In the genomic region with DNA sequence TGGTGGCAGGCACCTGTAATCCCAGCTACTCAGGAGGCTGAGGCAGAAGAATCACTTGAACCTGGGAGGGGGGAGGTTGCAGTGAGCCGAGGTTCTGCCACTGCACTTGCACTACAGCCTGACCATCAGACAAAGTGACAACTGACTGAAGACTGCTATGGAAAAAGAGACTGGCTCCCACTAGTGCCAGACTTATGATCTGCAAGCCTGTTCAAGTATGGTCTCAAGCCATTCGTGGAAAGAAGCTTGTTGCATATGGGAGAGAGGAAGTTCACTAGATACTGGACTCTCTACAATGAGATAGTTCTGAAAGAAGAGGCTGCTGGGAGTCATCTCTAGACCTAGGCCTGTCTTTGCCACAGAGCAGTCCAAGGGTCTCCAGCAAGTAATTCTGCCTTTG, we compare ENCODE assay signal across 8 cellular contexts. TPM values are rescaled to one million over a fixed set of nuclear protein-coding genes. Genes with fewer than 3 reads are reported as not detected.
DNase-seq lines count a peak whose midpoint lies in the region; ATAC-seq and TF ChIP-seq lines count a peak whose summit lies in the region.

No MANE protein-coding gene starts in this region.

- ATAC-seq in activated CD8-positive, alpha-beta T cell treated with anti-CD3 and anti-CD28 coated beads for 36 hours, result peak; percentile 76

- TF ChIP-seq EP300 in sigmoid colon (IDR thresholded peaks at IDR 0.05), result no peak

- TF ChIP-seq CTCF in 22Rv1 (IDR thresholded peaks at IDR 0.05), result peak; percentile 72
- TF ChIP-seq CTCF in activated CD8-positive, alpha-beta T cell treated with anti-CD3 and anti-CD28 coated beads for 36 hours (IDR thresholded peaks at IDR 0.05), result peak; percentile 28
- no peak for TF ChIP-seq CTCF in sigmoid colon (IDR thresholded peaks at IDR 0.05)

- intact Hi-C loops in activated CD8-positive, alpha-beta T cell treated with anti-CD3 and anti-CD28 coated beads for 36 hours (cut with micrococcal nuclease), result no loop called here
- intact Hi-C loops in sigmoid colon (cut with DNase I), result no loop called here

- 37 to 39% methylated on average over 2 of the region's 2 CpGs for whole genome bisulfite sequencing in sigmoid colon, 2 donors

- H3K4me3 ChIP-seq in sigmoid colon, result no peak overlapping the region

- no peaks in the 10 kb centered on the region for H3K27me3 ChIP-seq in sigmoid colon

- peaks cover 8 to 74% (median 13%) of the 10 kb centered on the region in 4 donors for H3K36me3 ChIP-seq in sigmoid colon

- no peak overlapping the region for H3K4me3 Mint-ChIP-seq in activated CD8-positive, alpha-beta T cell treated with anti-CD3 and anti-CD28 coated beads for 36 hours

- no peaks in the 10 kb centered on the region for H3K9me3 Mint-ChIP-seq in activated CD8-positive, alpha-beta T cell treated with anti-CD3 and anti-CD28 coated beads for 36 hours

- POLR2A ChIA-PET in activated CD8-positive, alpha-beta T cell treated with anti-CD3 and anti-CD28 coated beads for 36 hours (lab: Charles Lee), result interaction anchor here (0.8 to 2.9 kb wide), 3 partner anchors 13 to 21 kb away, joined by 3 to 12 read pairs (median 3); no protein-coding TSS in a partner anchor

- H3K4me1 ChIP-seq in sigmoid colon, result no peaks in the 10 kb centered on the region

- no peaks in the 10 kb centered on the region for H3K9me3 ChIP-seq in sigmoid colon

- H3K4me1 Mint-ChIP-seq in activated CD8-positive, alpha-beta T cell treated with anti-CD3 and anti-CD28 coated beads for 36 hours (ENCODE audit: low read depth), result peaks cover 24% of the 10 kb centered on the region

- H3K36me3 Mint-ChIP-seq in activated CD8-positive, alpha-beta T cell treated with anti-CD3 and anti-CD28 coated beads for 36 hours (ENCODE audit: low read depth), result peaks cover 62% of the 10 kb centered on the region

- no peaks in the 10 kb centered on the region for H3K27me3 Mint-ChIP-seq in activated CD8-positive, alpha-beta T cell treated with anti-CD3 and anti-CD28 coated beads for 36 hours

- DNase-seq in Daoy (ENCODE audit: low read depth) (peak; percentile 4), H4 (ENCODE audit: low spot score) (peak; percentile 8), MV-4-11 (lab: John Stamatoyannopoulos, UW) (peak; percentile 87), inferior parietal cortex (ENCODE audit: extremely low spot score) (peak; percentile 10), NCI-H1048 (lab: John Stamatoyannopoulos, UW) (no peak), sigmoid colon (no peak)
- peak; percentile 52 for DNase-seq in activated CD8-positive, alpha-beta T cell treated with anti-CD3 and anti-CD28 coated beads for 36 hours

- CTCF ChIA-PET in activated CD8-positive, alpha-beta T cell treated with anti-CD3 and anti-CD28 coated beads for 36 hours (lab: Charles Lee), result interaction anchor here (0.8 to 1.6 kb wide), 7 partner anchors 15 to 687 kb away, joined by 3 read pairs; no protein-coding TSS in a partner anchor

- no peak for TF ChIP-seq POLR2A in sigmoid colon (IDR thresholded peaks at IDR 0.05)

- H3K27ac ChIP-seq in 22Rv1 (no peak overlapping the region), sigmoid colon (no peak overlapping the region)

- peak overlapping the region; percentile 1 for H3K27ac Mint-ChIP-seq in activated CD8-positive, alpha-beta T cell treated with anti-CD3 and anti-CD28 coated beads for 36 hours

RNA-seq across cellular contexts. Expression of a gene that starts 26.7 kb away (rescaled TPM):
- total RNA-seq in Daoy (2014; rRNA removed; shearing (Covaris generic)), result 15.8 and 18.2 TPM in 2 replicates
- total RNA-seq in H4 (2014; rRNA removed; shearing (Covaris generic)), result 4.1 and 8.7 TPM in 2 replicates
- total RNA-seq in activated CD8-positive, alpha-beta T cell treated with anti-CD3 and anti-CD28 coated beads for 36 hours, result 10 to 100 TPM; 69.0 TPM
- total RNA-seq in sigmoid colon, result 10 to 100 TPM; 13.2 to 29.9 (median 17.5) TPM
- 10 to 100 TPM in 1 of 3 donors, 1 to 10 TPM in 2; 3.0 to 16.5 (median 3.2) TPM for polyA plus RNA-seq in sigmoid colon

RNA-seq across cellular contexts. Expression of a gene that starts 36.8 kb away (rescaled TPM):
- 11.5 and 12.3 TPM in 2 replicates for total RNA-seq in Daoy (2014; rRNA removed; shearing (Covaris generic))
- total RNA-seq in H4 (2014; rRNA removed; shearing (Covaris generic)), result 4.1 and 5.1 TPM in 2 replicates
- total RNA-seq in activated CD8-positive, alpha-beta T cell treated with anti-CD3 and anti-CD28 coated beads for 36 hours, result 10 to 100 TPM; 33.3 to 33.6 TPM
- 10 to 100 TPM; 16.4 to 25.8 (median 20.7) TPM for total RNA-seq in sigmoid colon
- polyA plus RNA-seq in sigmoid colon, result 1 to 10 TPM; 2.1 to 6.3 (median 3.6) TPM

Comparison
In these comparisons a context has a peak if more than half of its experiments do, and no peak if none do; other contexts are left out.
1. CTCF ChIP-seq: peak in 22Rv1 (single experiment) and activated CD8-positive, alpha-beta T cell treated with anti-CD3 and anti-CD28 coated beads for 36 hours (single experiment); none in sigmoid colon (0 of 4).
2. DNase-seq: peak in Daoy (single experiment), H4 (single experiment), MV-4-11 (single experiment), activated CD8-positive, alpha-beta T cell treated with anti-CD3 and anti-CD28 coated beads for 36 hours (single experiment) and inferior parietal cortex (single experiment); none in NCI-H1048 (single experiment) and sigmoid colon (single experiment).